In the genomic region with DNA sequence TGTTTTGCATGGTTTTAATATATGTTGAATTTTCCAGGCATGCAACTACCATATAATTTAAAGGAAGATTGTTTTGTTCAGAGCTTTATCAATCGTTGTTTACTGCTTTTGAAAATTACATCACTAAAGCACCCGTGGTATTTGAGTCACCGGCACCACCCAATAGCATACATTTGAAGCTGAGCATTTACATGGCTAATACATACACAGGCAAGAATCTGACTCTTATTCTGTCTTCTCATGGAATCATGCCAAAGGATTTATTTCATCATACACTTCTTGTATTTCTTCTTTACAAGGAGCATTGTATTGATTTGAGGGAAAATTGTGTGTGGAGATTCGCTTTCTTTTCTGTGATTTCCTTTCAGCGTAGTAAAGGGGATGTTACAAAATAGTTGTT, we compare ENCODE assay signal across 1 cellular context.
TF ChIP-seq lines count a peak whose summit lies in the region.

No MANE protein-coding gene starts in this region.

TF ChIP-seq in K562, 482 proteins besides CTCF, POLR2A, EP300 and RAD21:
- TF ChIP-seq STAT5B (CRISPR knock-in tag; IDR thresholded peaks at IDR 0.05): no peak
- 0 out of 2 replicates have a peak, but pooled peaks have one; percentile 37 for TF ChIP-seq FOSL1 (tag; conservative IDR thresholded peaks at IDR 0.05)
- TF ChIP-seq, protein P1, sequence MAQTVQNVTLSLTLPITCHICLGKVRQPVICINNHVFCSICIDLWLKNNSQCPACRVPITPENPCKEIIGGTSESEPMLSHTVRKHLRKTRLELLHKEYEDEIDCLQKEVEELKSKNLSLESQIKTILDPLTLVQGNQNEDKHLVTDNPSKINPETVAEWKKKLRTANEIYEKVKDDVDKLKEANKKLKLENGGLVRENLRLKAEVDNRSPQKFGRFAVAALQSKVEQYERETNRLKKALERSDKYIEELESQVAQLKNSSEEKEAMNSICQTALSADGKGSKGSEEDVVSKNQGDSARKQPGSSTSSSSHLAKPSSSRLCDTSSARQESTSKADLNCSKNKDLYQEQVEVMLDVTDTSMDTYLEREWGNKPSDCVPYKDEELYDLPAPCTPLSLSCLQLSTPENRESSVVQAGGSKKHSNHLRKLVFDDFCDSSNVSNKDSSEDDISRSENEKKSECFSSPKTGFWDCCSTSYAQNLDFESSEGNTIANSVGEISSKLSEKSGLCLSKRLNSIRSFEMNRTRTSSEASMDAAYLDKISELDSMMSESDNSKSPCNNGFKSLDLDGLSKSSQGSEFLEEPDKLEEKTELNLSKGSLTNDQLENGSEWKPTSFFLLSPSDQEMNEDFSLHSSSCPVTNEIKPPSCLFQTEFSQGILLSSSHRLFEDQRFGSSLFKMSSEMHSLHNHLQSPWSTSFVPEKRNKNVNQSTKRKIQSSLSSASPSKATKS (CRISPR knock-in tag; IDR thresholded peaks at IDR 0.05): no peak
- TF ChIP-seq CEBPG (CRISPR knock-in tag; IDR thresholded peaks at IDR 0.05): no peak
- TF ChIP-seq CEBPG (tag; conservative IDR thresholded peaks at IDR 0.05 in 1 of 2, IDR thresholded peaks at IDR 0.05 in 1 of 2): peak in 1 of 2 experiments; percentile 83; a peak in 2 of 4 replicates
- TF ChIP-seq ZSCAN32 (CRISPR knock-in tag; IDR thresholded peaks at IDR 0.05): no peak
- TF ChIP-seq, protein P2, sequence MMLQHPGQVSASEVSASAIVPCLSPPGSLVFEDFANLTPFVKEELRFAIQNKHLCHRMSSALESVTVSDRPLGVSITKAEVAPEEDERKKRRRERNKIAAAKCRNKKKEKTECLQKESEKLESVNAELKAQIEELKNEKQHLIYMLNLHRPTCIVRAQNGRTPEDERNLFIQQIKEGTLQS (IDR thresholded peaks at IDR 0.05): peak; percentile 61; the same call in 1 of the 2 replicates
- TF ChIP-seq, protein P2 (CRISPR knock-in tag; conservative IDR thresholded peaks at IDR 0.05): no peak
